29 cellular contexts compared by ENCODE assay signal in the genomic region with DNA sequence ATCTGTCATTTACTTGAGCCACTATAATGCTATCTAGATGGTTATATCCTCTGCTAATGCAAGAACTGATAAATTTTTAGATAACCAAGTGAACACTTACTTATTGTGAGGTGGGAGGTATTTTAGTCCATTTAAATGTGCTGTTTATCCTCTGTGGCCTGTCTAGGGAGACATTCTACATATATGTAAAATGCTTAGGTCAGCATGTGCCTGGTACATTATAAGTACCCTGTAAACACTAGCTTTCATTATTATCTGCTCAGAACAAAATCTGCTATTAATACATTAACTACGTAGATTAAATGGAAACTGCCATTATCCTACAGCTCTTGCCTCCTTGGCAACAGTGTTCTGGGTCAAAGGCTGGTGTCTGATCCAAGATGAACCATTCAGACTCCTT.
"Had no signal": no experiment of that assay in that cellular context is flagged by ENCODE, and none has a peak within 500 bp of the region (broad histone marks: within the 10 kb centered on the region; RNA-seq: fewer than 3 reads in every experiment).

No MANE protein-coding gene starts in this region.

- H3K9me3 ChIP-seq: left lung, lower lobe of right lung, right atrium auricular region, suprapubic skin, thoracic aorta, tibial artery, upper lobe of right lung had no signal

- H3K4me3 Mint-ChIP-seq: nephron; neural crest cell; stimulated activated effector memory CD8-positive, alpha-beta T cell treated with anti-CD3 and anti-CD28 coated beads, Interleukin-12 subunit alpha, Interleukin-12 subunit beta, amount 100 ng/mL, for 72 hours; stimulated activated naive CD8-positive, alpha-beta T cell treated with anti-CD3 and anti-CD28 coated beads, Interleukin-15, Interleukin-2, amounts not matched to agents 100 ng/mL and 50 ng/mL, for 24 hours had no signal

- H3K4me1 ChIP-seq: lower lobe of right lung, parathyroid adenoma, right atrium auricular region, suprapubic skin, tibial artery, upper lobe of right lung had no signal

- H3K4me1 Mint-ChIP-seq: nephron; neural crest cell; stimulated activated effector memory CD8-positive, alpha-beta T cell treated with anti-CD3 and anti-CD28 coated beads, Interleukin-12 subunit alpha, Interleukin-12 subunit beta, amount 100 ng/mL, for 72 hours had no signal

- H3K27ac ChIP-seq: left lung, lower lobe of right lung, parathyroid adenoma, right atrium auricular region, skin epidermis, suprapubic skin, thoracic aorta, tibial artery, upper lobe of right lung had no signal

- H3K9ac ChIP-seq: parathyroid adenoma had no signal

- FAIRE-seq: kidney, urothelium cell line had no signal

- H3K4me3 ChIP-seq: left lung, lower lobe of right lung, right atrium auricular region, skin epidermis, suprapubic skin, thoracic aorta, tibial artery, upper lobe of right lung had no signal

- H3K27ac Mint-ChIP-seq: nephron; stimulated activated naive CD8-positive, alpha-beta T cell treated with anti-CD3 and anti-CD28 coated beads, Interleukin-15, Interleukin-2, amounts not matched to agents 100 ng/mL and 50 ng/mL, for 24 hours had no signal

- H3K27me3 ChIP-seq: left lung, right atrium auricular region, suprapubic skin, tibial artery, upper lobe of right lung had no signal

- ATAC-seq: left colon; left lung; lower lobe of right lung; naive thymus-derived CD8-positive, alpha-beta T cell; sciatic nerve; stimulated activated effector memory CD8-positive, alpha-beta T cell treated with anti-CD3 and anti-CD28 coated beads, Interleukin-12 subunit alpha, Interleukin-12 subunit beta, amount 100 ng/mL, for 72 hours; upper lobe of right lung had no signal

- DNase-seq: hippocampal formation; kidney; left colon; left lung; lower lobe of right lung; mammary epithelial cell; mesenchymal stem cell; naive thymus-derived CD8-positive, alpha-beta T cell; nucleus accumbens; stimulated activated CD4-positive, alpha-beta T cell treated with anti-CD3 and anti-CD28 coated beads, Interleukin-12 subunit alpha, Interleukin-12 subunit beta, amount 100 ng/mL, for 4 hours; stimulated activated CD4-positive, alpha-beta T cell treated with anti-CD3 and anti-CD28 coated beads, Interleukin-15, amount 100 ng/mL, for 24 hours; stimulated activated CD4-positive, alpha-beta T cell treated with anti-CD3 and anti-CD28 coated beads, Interleukin-2, amount 100 ng/mL, for 24 hours; stimulated activated CD4-positive, alpha-beta T cell treated with anti-CD3 and anti-CD28 coated beads, Interleukin-4, amount 100 ng/mL, for 24 hours; stimulated activated naive CD4-positive, alpha-beta T cell; tibial artery; trophoblast cell; upper lobe of right lung had no signal

- H3K27me3 Mint-ChIP-seq: naive thymus-derived CD8-positive, alpha-beta T cell; progenitor cell of endocrine pancreas; stimulated activated naive CD8-positive, alpha-beta T cell treated with anti-CD3 and anti-CD28 coated beads, Interleukin-15, Interleukin-2, amounts not matched to agents 100 ng/mL and 50 ng/mL, for 24 hours had no signal
